ENCODE assay signal across 13 cellular contexts in the genomic region with DNA sequence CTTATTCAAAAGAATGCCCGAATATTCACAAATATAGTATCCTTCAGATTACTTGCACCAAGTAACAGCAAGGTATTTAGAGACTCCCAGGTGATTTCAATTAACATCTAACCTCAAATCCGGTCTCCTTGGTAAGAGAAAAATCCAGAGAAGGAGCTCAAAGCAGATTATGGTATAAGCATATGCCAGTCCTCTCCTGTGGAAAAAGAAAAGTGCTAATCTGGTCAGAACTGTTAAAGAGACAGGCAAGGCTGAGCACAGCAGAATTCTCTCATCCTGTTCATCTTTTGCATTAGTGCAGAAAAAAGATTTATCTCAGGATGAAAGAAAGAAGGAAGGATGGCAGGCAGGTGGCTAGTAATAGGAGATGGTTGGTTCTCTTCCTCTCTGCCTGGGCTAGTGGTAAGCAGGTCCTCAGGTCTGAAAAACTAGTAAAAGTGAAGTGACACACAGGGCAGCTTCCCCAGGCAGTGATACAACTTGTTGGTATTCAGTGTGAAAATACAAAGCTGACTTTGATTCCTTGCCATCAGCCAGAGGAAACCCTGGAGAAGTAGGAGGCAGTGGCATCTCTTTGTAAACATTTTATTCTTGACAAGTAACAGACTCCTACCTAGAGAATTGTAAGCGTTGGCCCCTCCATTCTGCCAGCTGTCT. TPM values are rescaled to one million over a fixed set of nuclear protein-coding genes. Genes with fewer than 3 reads are reported as not detected.
DNase-seq lines count a peak whose midpoint lies in the region; ATAC-seq and TF ChIP-seq lines count a peak whose summit lies in the region.
"Had no signal": no experiment of that assay in that cellular context is flagged by ENCODE, and none has a peak within 500 bp of the region (broad histone marks: within the 10 kb centered on the region; RNA-seq: fewer than 3 reads in every experiment).

No MANE protein-coding gene starts in this region.

- no TSS peak for BruUV-seq in IMR-90 (replicated peaks; lab: Mats Ljungman, UMichigan)

- peak overlapping the region in 4 of 7 donors; percentile 5 to 71 (median 38) for H3K27ac Mint-ChIP-seq in CD4-positive, alpha-beta memory T cell
- no peak overlapping the region for H3K27ac Mint-ChIP-seq in activated T-helper 2 cell treated with anti-CD3 and anti-CD28 coated beads, Interferon-gamma antibody, Interleukin-2, Interleukin-4, amounts not matched to agents 10 μg/mL and 5 μg/mL and 100 μg/mL, durations not matched to agents 14 hours and 24 hours and 36 hours

- no peak overlapping the region for H3K27ac ChIP-seq in CD4-positive, alpha-beta memory T cell (ENCODE audit: low read depth, low read length)
- H3K27ac ChIP-seq in IMR-90 (ENCODE audit: insufficient read depth, low read length) (no peak overlapping the region), mesodermal cell (ENCODE audit: low read depth, low read length, severe bottlenecking) (peak overlapping the region; percentile 11)
- H3K27ac ChIP-seq: coronary artery, esophagus muscularis mucosa, RWPE1 had no signal

- no peak overlapping the region for H4K8ac ChIP-seq in IMR-90 (ENCODE audit: low read depth in 2 of 2, low read length in 2 of 2)

- in situ Hi-C loops in IMR-90 (cut with MboI; ENCODE audit: low sequenced_read_pairs), result no loop called here

- DNase-seq in CD4-positive, alpha-beta memory T cell, result no peak
- peak; percentile 65 for DNase-seq in IMR-90
- DNase-seq in amniotic epithelial cell (ENCODE audit: low read depth), result peak; percentile 33
- no peak for DNase-seq in T1000 (lab: John Stamatoyannopoulos, UW)
- no peak for DNase-seq in activated T-helper 2 cell treated with anti-CD3 and anti-CD28 coated beads, Interferon-gamma antibody, Interleukin-2, Interleukin-4, amounts not matched to agents 10 μg/mL and 5 μg/mL and 100 μg/mL, durations not matched to agents 14 hours and 24 hours and 36 hours (ENCODE audit: low spot score)
- DNase-seq: NCI-H2227 treated with DMSO at 0.1 percent for 48 hours, T-helper 9 cell had no signal

- H3K56ac ChIP-seq in IMR-90 (ENCODE audit: extremely low read depth, insufficient read depth, low read length), result no peak overlapping the region

- H3K4me2 ChIP-seq in IMR-90 (ENCODE audit: low read depth, low read length), result no peak overlapping the region; the same call in 1 of the 2 replicates

- no peak overlapping the region for H3K4me3 ChIP-seq in CD4-positive, alpha-beta memory T cell (ENCODE audit: low read length in 2 of 2)
- H3K4me3 ChIP-seq in IMR-90 (ENCODE audit: insufficient read depth, low read depth, low read length), result no peak overlapping the region
- H3K4me3 ChIP-seq in mesodermal cell (ENCODE audit: extremely low read depth, insufficient read depth, low read length, poor library complexity, severe bottlenecking), result no peak overlapping the region
- H3K4me3 ChIP-seq: coronary artery, esophagus muscularis mucosa had no signal

- H2BK15ac ChIP-seq in IMR-90 (ENCODE audit: low read depth, low read length), result no peak overlapping the region

- POLR2A ChIA-PET in CD4-positive, alpha-beta memory T cell (lab: Charles Lee; ENCODE audit: partially characterized antibody), result no interaction called here
- POLR2A ChIA-PET in IMR-90 (lab: Charles Lee; ENCODE audit: unreplicated experiment), result no interaction called here

- peaks cover 55 to 71% of the 10 kb centered on the region in 2 experiments for H3K79me1 ChIP-seq in IMR-90 (ENCODE audit: low read depth in 1 of 2, low read length in 2 of 2)

- H2BK5ac ChIP-seq in IMR-90 (ENCODE audit: low read depth, low read length, poor library complexity, severe bottlenecking), result no peak overlapping the region

- no peak overlapping the region for H4K5ac ChIP-seq in IMR-90 (ENCODE audit: low read depth, low read length)

- no peaks in the 10 kb centered on the region for H3K9me3 ChIP-seq in CD4-positive, alpha-beta memory T cell (ENCODE audit: control insufficient read depth in 1 of 2, low read length in 2 of 2)
- H3K9me3 ChIP-seq in IMR-90 (ENCODE audit: control insufficient read depth, insufficient read depth, low read length) (no peaks in the 10 kb centered on the region), mesodermal cell (ENCODE audit: control insufficient read depth, low read length) (no peaks in the 10 kb centered on the region)
- H3K9me3 ChIP-seq: esophagus muscularis mucosa had no signal

- TF ChIP-seq CTCF in IMR-90 (conservative IDR thresholded peaks at IDR 0.05; ENCODE audit: low read depth, low read length), result no peak

- no peak overlapping the region for H3K18ac ChIP-seq in IMR-90 (ENCODE audit: low read depth, low read length)

- no peak overlapping the region for H2AK9ac ChIP-seq in IMR-90 (replicated peaks; ENCODE audit: low read depth, low read length, poor library complexity)

- no peak overlapping the region for H2AFZ ChIP-seq in IMR-90 (replicated peaks; ENCODE audit: low read length, poor library complexity)

- peaks cover 6% of the 10 kb centered on the region; the same call in 1 of the 2 replicates for H3K9me1 ChIP-seq in IMR-90 (ENCODE audit: insufficient read depth, low read length)

- no peak overlapping the region for H4K91ac ChIP-seq in IMR-90 (ENCODE audit: insufficient read depth, low read depth, low read length)

- no peaks in the 10 kb centered on the region for H3K9me3 Mint-ChIP-seq in CD4-positive, alpha-beta memory T cell
- H3K9me3 Mint-ChIP-seq in activated T-helper 2 cell treated with anti-CD3 and anti-CD28 coated beads, Interferon-gamma antibody, Interleukin-2, Interleukin-4, amounts not matched to agents 10 μg/mL and 5 μg/mL and 100 μg/mL, durations not matched to agents 14 hours and 24 hours and 36 hours, result no peaks in the 10 kb centered on the region

- intact Hi-C loops in CD4-positive, alpha-beta memory T cell (cut with micrococcal nuclease), result no loop called here
- intact Hi-C loops in IMR-90 (cut with micrococcal nuclease), result loop anchor here (5.0 kb wide), 1 partner anchor 34 kb away; a partner anchor contains a TSS
- intact Hi-C loops in activated T-helper 2 cell treated with anti-CD3 and anti-CD28 coated beads, Interferon-gamma antibody, Interleukin-2, Interleukin-4, amounts not matched to agents 10 μg/mL and 5 μg/mL and 100 μg/mL, durations not matched to agents 14 hours and 24 hours and 36 hours (cut with micrococcal nuclease), result no loop called here

- H3K36me3 Mint-ChIP-seq in CD4-positive, alpha-beta memory T cell, result no peaks in the 10 kb centered on the region
- peaks cover 8% of the 10 kb centered on the region for H3K36me3 Mint-ChIP-seq in activated T-helper 2 cell treated with anti-CD3 and anti-CD28 coated beads, Interferon-gamma antibody, Interleukin-2, Interleukin-4, amounts not matched to agents 10 μg/mL and 5 μg/mL and 100 μg/mL, durations not matched to agents 14 hours and 24 hours and 36 hours (ENCODE audit: low read depth)

- peaks cover 54% of the 10 kb centered on the region; the same call in 1 of the 2 replicates for H4K20me1 ChIP-seq in IMR-90 (ENCODE audit: insufficient read depth, low read length)

- ATAC-seq in IMR-90 (ENCODE audit: low read depth) (peak; percentile 80), GM19023 (IDR thresholded peaks at IDR 0.05; ENCODE audit: unreplicated experiment) (no peak)

- TF ChIP-seq POLR2A in IMR-90 (IDR thresholded peaks at IDR 0.05; ENCODE audit: low read depth, low read length), result no peak

- H3K4me1 ChIP-seq in CD4-positive, alpha-beta memory T cell (ENCODE audit: insufficient read depth, low read length), result peaks cover 46% of the 10 kb centered on the region
- peaks cover 7% of the 10 kb centered on the region for H3K4me1 ChIP-seq in IMR-90 (ENCODE audit: control insufficient read depth, insufficient read depth, low read length)
- H3K4me1 ChIP-seq in mesodermal cell (ENCODE audit: control insufficient read depth, insufficient read depth, low read length, poor library complexity, severe bottlenecking), result peaks cover 16% of the 10 kb centered on the region

- no peaks in the 10 kb centered on the region for H3K36me3 ChIP-seq in CD4-positive, alpha-beta memory T cell (ENCODE audit: insufficient read depth, low read length)
- H3K36me3 ChIP-seq in IMR-90 (ENCODE audit: control insufficient read depth, insufficient read depth, low read length) (no peaks in the 10 kb centered on the region), mesodermal cell (ENCODE audit: control insufficient read depth, insufficient read depth, low read length) (no peaks in the 10 kb centered on the region)
- H3K36me3 ChIP-seq: esophagus muscularis mucosa had no signal

- H3K4me1 Mint-ChIP-seq in CD4-positive, alpha-beta memory T cell, result peaks cover 52 to 89% (median 62%) of the 10 kb centered on the region in 4 donors
- peaks cover 34% of the 10 kb centered on the region for H3K4me1 Mint-ChIP-seq in activated T-helper 2 cell treated with anti-CD3 and anti-CD28 coated beads, Interferon-gamma antibody, Interleukin-2, Interleukin-4, amounts not matched to agents 10 μg/mL and 5 μg/mL and 100 μg/mL, durations not matched to agents 14 hours and 24 hours and 36 hours (ENCODE audit: low read depth)

- no peaks in the 10 kb centered on the region for H3K27me3 Mint-ChIP-seq in CD4-positive, alpha-beta memory T cell
- H3K27me3 Mint-ChIP-seq in activated T-helper 2 cell treated with anti-CD3 and anti-CD28 coated beads, Interferon-gamma antibody, Interleukin-2, Interleukin-4, amounts not matched to agents 10 μg/mL and 5 μg/mL and 100 μg/mL, durations not matched to agents 14 hours and 24 hours and 36 hours (ENCODE audit: low read depth), result no peaks in the 10 kb centered on the region

- H3K4ac ChIP-seq in IMR-90 (ENCODE audit: low read depth, low read length), result no peak overlapping the region

- no peaks in the 10 kb centered on the region for H3K27me3 ChIP-seq in CD4-positive, alpha-beta memory T cell (ENCODE audit: insufficient read depth, low read length)
- H3K27me3 ChIP-seq in IMR-90 (ENCODE audit: control insufficient read depth, insufficient read depth, low read length), result no peaks in the 10 kb centered on the region
- H3K27me3 ChIP-seq: esophagus muscularis mucosa had no signal

- WGBS in IMR-90 (ENCODE audit: extremely low coverage in 2 of 2, insufficient read length in 1 of 2), 2 experiments, result no CpG with 5 or more reads among the region's 3 CpGs
- WGBS in mesodermal cell (ENCODE audit: insufficient coverage in 2 of 2), 2 experiments, result 80% methylated on average over 1 of the region's 3 CpGs; no CpG with 5 or more reads in 1 of the 2 experiments

- no peak overlapping the region for H2BK120ac ChIP-seq in IMR-90 (ENCODE audit: low read depth, low read length)

- CTCF ChIA-PET in CD4-positive, alpha-beta memory T cell (lab: Charles Lee; ENCODE audit: partially characterized antibody), result interaction anchor here (1.7 kb wide), 1 partner anchor 20 kb away, joined by 4 read pairs; no protein-coding TSS in a partner anchor
- CTCF ChIA-PET in IMR-90 (lab: Yijun Ruan, JAX), result no interaction called here

- H2AK5ac ChIP-seq in IMR-90 (ENCODE audit: low read depth, low read length), result no peak overlapping the region

- no peak overlapping the region for H2BK20ac ChIP-seq in IMR-90 (ENCODE audit: low read depth, low read length)

- peak overlapping the region in 4 of 8 donors; percentile 7 to 50 (median 18) for H3K4me3 Mint-ChIP-seq in CD4-positive, alpha-beta memory T cell
- no peak overlapping the region for H3K4me3 Mint-ChIP-seq in activated T-helper 2 cell treated with anti-CD3 and anti-CD28 coated beads, Interferon-gamma antibody, Interleukin-2, Interleukin-4, amounts not matched to agents 10 μg/mL and 5 μg/mL and 100 μg/mL, durations not matched to agents 14 hours and 24 hours and 36 hours (ENCODE audit: low read depth)

- no peak overlapping the region for H3K14ac ChIP-seq in IMR-90 (replicated peaks; ENCODE audit: low read depth, low read length)

- dilution Hi-C loops in IMR-90 (cut with HindIII; ENCODE audit: low sequenced_read_pairs, unreplicated experiment), result no loop called here

- H3K23ac ChIP-seq in IMR-90 (ENCODE audit: low read depth, low read length), result no peak overlapping the region

- H3K9ac ChIP-seq in IMR-90 (ENCODE audit: low read depth, low read length), result no peak overlapping the region

- no peak for TF ChIP-seq RAD21 in IMR-90 (IDR thresholded peaks at IDR 0.05; ENCODE audit: low read length)

RNA-seq across cellular contexts. Expression of a gene that starts 14.2 kb away (rescaled TPM):
- 100 to 1,000 TPM; 153 to 160 TPM for total RNA-seq in CD4-positive, alpha-beta memory T cell
- 10 to 100 TPM; 13.4 to 25.1 TPM for polyA plus RNA-seq in CD4-positive, alpha-beta memory T cell
- 11.9 and 13.6 TPM in 2 replicates for total RNA-seq in IMR-90 (2012; rRNA removed)
- polyA plus RNA-seq in IMR-90 (2012; rRNA removed), result 8.6 and 11.3 TPM in 2 replicates
- 3.4 and 4.2 TPM in 2 replicates for polyA plus RNA-seq in IMR-90 (2012; cell fraction: cytosol; rRNA removed)
- 32.4 and 57.9 TPM in 2 replicates for polyA plus RNA-seq in IMR-90 (2012; cell fraction: nucleus; rRNA removed; ENCODE audit: low replicate concordance)
- polyA plus RNA-seq in mesodermal cell (2013, experiment 1 of 2), result 12.1 TPM
- polyA plus RNA-seq in mesodermal cell (2013, experiment 2 of 2), result 9.2 TPM
- 42.8 and 44.0 TPM in 2 replicates for total RNA-seq in activated T-helper 2 cell treated with anti-CD3 and anti-CD28 coated beads, Interferon-gamma antibody, Interleukin-2, Interleukin-4, amounts not matched to agents 10 μg/mL and 5 μg/mL and 100 μg/mL, durations not matched to agents 14 hours and 24 hours and 36 hours

RNA-seq across cellular contexts. Expression of a gene that starts 14.3 kb away (rescaled TPM):
- 10 to 100 TPM; 40.2 TPM for total RNA-seq in CD4-positive, alpha-beta memory T cell
- 100 to 1,000 TPM in 1 of 2 donors, 10 to 100 TPM in 1; 85.5 to 142 TPM for polyA plus RNA-seq in CD4-positive, alpha-beta memory T cell
- total RNA-seq in IMR-90 (2012; rRNA removed), result 25.8 and 51.7 TPM in 2 replicates
- 43.5 and 55.9 TPM in 2 replicates for polyA plus RNA-seq in IMR-90 (2012; rRNA removed)
- 5.6 and 12.9 TPM in 2 replicates for polyA plus RNA-seq in IMR-90 (2012; cell fraction: cytosol; rRNA removed)
- polyA plus RNA-seq in IMR-90 (2012; cell fraction: nucleus; rRNA removed; ENCODE audit: low replicate concordance), result 0.88 and 13.1 TPM in 2 replicates
- polyA plus RNA-seq in mesodermal cell (2013, experiment 1 of 2), result 69.7 TPM
- 87.6 TPM for polyA plus RNA-seq in mesodermal cell (2013, experiment 2 of 2)
- total RNA-seq in activated T-helper 2 cell treated with anti-CD3 and anti-CD28 coated beads, Interferon-gamma antibody, Interleukin-2, Interleukin-4, amounts not matched to agents 10 μg/mL and 5 μg/mL and 100 μg/mL, durations not matched to agents 14 hours and 24 hours and 36 hours, result 103 and 107 TPM in 2 replicates

RNA-seq across cellular contexts. Expression of a gene that starts 34.3 kb away (rescaled TPM):
- not detected for total RNA-seq in CD4-positive, alpha-beta memory T cell
- not detected for polyA plus RNA-seq in CD4-positive, alpha-beta memory T cell
- not detected in 2 replicates for total RNA-seq in IMR-90 (2012; rRNA removed)
- polyA plus RNA-seq in IMR-90 (2012; rRNA removed), result not detected in 2 replicates
- polyA plus RNA-seq in IMR-90 (2012; cell fraction: cytosol; rRNA removed), result not detected in 2 replicates
- not detected in 2 replicates for polyA plus RNA-seq in IMR-90 (2012; cell fraction: nucleus; rRNA removed; ENCODE audit: low replicate concordance)
- not detected for polyA plus RNA-seq in mesodermal cell (2013, experiment 1 of 2)
- polyA plus RNA-seq in mesodermal cell (2013, experiment 2 of 2), result not detected
- total RNA-seq in activated T-helper 2 cell treated with anti-CD3 and anti-CD28 coated beads, Interferon-gamma antibody, Interleukin-2, Interleukin-4, amounts not matched to agents 10 μg/mL and 5 μg/mL and 100 μg/mL, durations not matched to agents 14 hours and 24 hours and 36 hours, result 1.8 TPM in 1 of 2 replicates, not detected in the other
- total RNA-seq: esophagus muscularis mucosa, mononuclear cell had no signal

RNA-seq across cellular contexts. Expression of a gene that starts 58.8 kb away (rescaled TPM):
- not detected for total RNA-seq in CD4-positive, alpha-beta memory T cell
- not detected for polyA plus RNA-seq in CD4-positive, alpha-beta memory T cell
- not detected in 2 replicates for total RNA-seq in IMR-90 (2012; rRNA removed)
- not detected in 2 replicates for polyA plus RNA-seq in IMR-90 (2012; rRNA removed)
- not detected in 2 replicates for polyA plus RNA-seq in IMR-90 (2012; cell fraction: cytosol; rRNA removed)
- polyA plus RNA-seq in IMR-90 (2012; cell fraction: nucleus; rRNA removed; ENCODE audit: low replicate concordance), result not detected in 2 replicates
- polyA plus RNA-seq in mesodermal cell (2013, experiment 1 of 2), result not detected
- polyA plus RNA-seq in mesodermal cell (2013, experiment 2 of 2), result not detected
- not detected in 2 replicates for total RNA-seq in activated T-helper 2 cell treated with anti-CD3 and anti-CD28 coated beads, Interferon-gamma antibody, Interleukin-2, Interleukin-4, amounts not matched to agents 10 μg/mL and 5 μg/mL and 100 μg/mL, durations not matched to agents 14 hours and 24 hours and 36 hours
- total RNA-seq: esophagus muscularis mucosa, mononuclear cell had no signal

Comparison
In these comparisons a context has a peak if more than half of its experiments do, and no peak if none do; other contexts are left out.
1. DNase-seq: peak in IMR-90 (single experiment) and amniotic epithelial cell (single experiment); none in CD4-positive, alpha-beta memory T cell (0 of 5), T1000 (single experiment) and activated T-helper 2 cell treated with anti-CD3 and anti-CD28 coated beads, Interferon-gamma antibody, Interleukin-2, Interleukin-4, amounts not matched to agents 10 μg/mL and 5 μg/mL and 100 μg/mL, durations not matched to agents 14 hours and 24 hours and 36 hours (single experiment).